Comparison of ENCODE assay signal across 8 cellular contexts in the genomic region with DNA sequence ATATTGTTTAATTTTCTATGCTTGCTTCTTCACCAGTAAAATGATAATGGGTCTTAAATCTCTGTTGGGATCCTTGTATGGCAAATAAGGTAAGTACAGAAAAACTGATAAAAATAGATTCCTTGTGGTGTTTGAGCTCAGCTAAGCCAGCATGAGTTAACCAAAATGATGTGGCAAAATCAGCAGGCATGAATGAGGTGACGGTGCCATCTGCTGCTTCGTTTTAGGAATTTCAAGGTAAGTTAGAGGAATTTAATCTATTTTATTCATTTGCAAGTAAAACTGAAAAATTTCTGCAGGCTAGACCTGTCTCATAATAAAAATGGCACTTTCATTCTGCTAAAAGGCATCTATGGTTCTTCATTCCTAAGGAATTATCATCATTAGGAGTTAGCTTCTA. TPM values are rescaled to one million over a fixed set of nuclear protein-coding genes. Genes with fewer than 3 reads are reported as not detected.
DNase-seq lines count a peak whose midpoint lies in the region; ATAC-seq and TF ChIP-seq lines count a peak whose summit lies in the region.

No MANE protein-coding gene starts in this region.

- dilution Hi-C loops in mammary epithelial cell (cut with HindIII; ENCODE audit: low sequenced_read_pairs), result no loop called here

- BruUV-seq in mammary epithelial cell (replicated peaks; lab: Mats Ljungman, UMichigan), result no TSS peak

- H3K4me3 ChIP-seq in mammary epithelial cell (replicated peaks in 1 of 3; ENCODE audit: insufficient read depth in 1 of 3, low read depth in 2 of 3, low read length in 3 of 3), result no peak overlapping the region

- H4K20me1 ChIP-seq in mammary epithelial cell (ENCODE audit: insufficient read depth, low read length), result no peaks in the 10 kb centered on the region

- no peak overlapping the region for H2AFZ ChIP-seq in mammary epithelial cell (ENCODE audit: low read depth, low read length)

- no peak overlapping the region for H3K4me2 ChIP-seq in mammary epithelial cell (ENCODE audit: insufficient read depth, low read depth, low read length)

- intact Hi-C loops in mammary epithelial cell (cut with micrococcal nuclease), result loop anchor here (1.0 to 5.0 kb wide), 5 partner anchors 106 to 390 kb away; partner anchors contain the start of gene CLEC12B

- peaks cover 0 to 8% of the 10 kb centered on the region in 2 donors for H3K27me3 Mint-ChIP-seq in T-cell

- H3K27me3 ChIP-seq in mammary epithelial cell (ENCODE audit: insufficient read depth, low read length), result no peaks in the 10 kb centered on the region

- no peak overlapping the region for H3K4me3 Mint-ChIP-seq in T-cell

- H3K4me1 ChIP-seq in mammary epithelial cell (ENCODE audit: insufficient read depth, low read length), result no peaks in the 10 kb centered on the region

- no peaks in the 10 kb centered on the region for H3K36me3 Mint-ChIP-seq in T-cell

- H3K27ac ChIP-seq in mammary epithelial cell (ENCODE audit: insufficient read depth, low read depth, low read length), result no peak overlapping the region

- CTCF ChIA-PET in T-cell (lab: Charles Lee) (interaction anchor here (0.6 to 2.3 kb wide), 18 partner anchors 10 to 765 kb away, joined by 3 to 18 read pairs (median 4); partner anchors contain the start of gene CLEC7A (in 2 of the 2)), mammary epithelial cell (lab: Charles Lee; ENCODE audit: low non-redundant PET) (interaction anchor here (0.5 to 0.9 kb wide), 4 partner anchors 106 to 200 kb away, joined by 3 read pairs; no protein-coding TSS in a partner anchor)

- H3K4me1 Mint-ChIP-seq in T-cell, result no peaks in the 10 kb centered on the region

- no peaks in the 10 kb centered on the region for H3K79me2 ChIP-seq in mammary epithelial cell (ENCODE audit: insufficient read depth, low read length)

- POLR2A ChIA-PET in T-cell (lab: Charles Lee), result no interaction called here

- WGBS in mammary epithelial cell (ENCODE audit: low coverage, missing lambda C conversion rate), result 0% methylated on average over 2 of the region's 2 CpGs

- DNase-seq in Daoy (ENCODE audit: low read depth) (peak; percentile 39), KG1 (lab: John Stamatoyannopoulos, UW) (peak; percentile 76), T-cell (peak in 31 of 34 experiments; percentile 8 to 55 (median 30)), mammary epithelial cell (peak; percentile 44), left kidney (ENCODE audit: low read depth, low spot score) (peak; percentile 68)
- DNase-seq in stimulated activated CD8-positive, alpha-beta memory T cell treated with anti-CD3 and anti-CD28 coated beads, Interleukin-4, amount 100 ng/mL, for 48 hours, result peak; percentile 44

- no peak overlapping the region for H3K9ac ChIP-seq in mammary epithelial cell (ENCODE audit: insufficient read depth, low read length)

- H3K36me3 ChIP-seq in mammary epithelial cell (ENCODE audit: insufficient read depth, low read length), result no peaks in the 10 kb centered on the region

- H3K27ac Mint-ChIP-seq in T-cell, result no peak overlapping the region

- in situ Hi-C loops in mammary epithelial cell (cut with MboI; ENCODE audit: low sequenced_read_pairs in 2 of 2), result loop anchor here (5.0 to 25.0 kb wide), 3 partner anchors 103 to 328 kb away; no protein-coding TSS in a partner anchor

- TF ChIP-seq CTCF in mammary epithelial cell (conservative IDR thresholded peaks at IDR 0.05 in 1 of 2, IDR thresholded peaks at IDR 0.05 in 1 of 2; ENCODE audit: extremely low read depth in 1 of 2, insufficient read depth in 1 of 2, low read depth in 1 of 2, low read length in 2 of 2), result peak; percentile 38 to 71

- no peaks in the 10 kb centered on the region for H3K9me3 ChIP-seq in mammary epithelial cell (replicated peaks; ENCODE audit: insufficient read depth, low read length)

- ATAC-seq in T-cell (replicated peaks in 1 of 4), result peak in 1 of 4 experiments; percentile 45
- ATAC-seq in GM18873 (IDR thresholded peaks at IDR 0.05; ENCODE audit: low FRiP score, unreplicated experiment), result no peak
- no peak for ATAC-seq in HG02571 (IDR thresholded peaks at IDR 0.05; ENCODE audit: unreplicated experiment)

- H3K9me3 Mint-ChIP-seq in T-cell, result no peaks in the 10 kb centered on the region

RNA-seq across cellular contexts. Expression of gene CLEC7A, which starts 10.0 kb away (rescaled TPM):
- not detected in 2 replicates for total RNA-seq in Daoy (2014; rRNA removed; shearing (Covaris generic))
- total RNA-seq in T-cell (1 to 10 TPM in 2 of 5 donors, under 1 TPM in 3; 0.15 to 1.6 (median 0.49) TPM), mammary epithelial cell (not detected)
- 0.02 TPM for polyA plus RNA-seq in mammary epithelial cell
- polyA minus RNA-seq in mammary epithelial cell, result not detected

RNA-seq across cellular contexts. Expression of gene OLR1, which starts 31.9 kb away (rescaled TPM):
- total RNA-seq in Daoy (2014; rRNA removed; shearing (Covaris generic)), result 0.06 TPM in 1 of 2 replicates, not detected in the other
- total RNA-seq in T-cell (under 1 TPM in 3 of 5 donors, not detected in 2; 0.12 to 0.60 (median 0.33) TPM), mammary epithelial cell (under 1 TPM in 1 of 2 donors, not detected in 1; 0.17 TPM)
- 0.10 TPM for polyA plus RNA-seq in mammary epithelial cell
- not detected for polyA minus RNA-seq in mammary epithelial cell

RNA-seq across cellular contexts. Expression of gene TMEM52B, which starts 38.8 kb away (rescaled TPM):
- 0.57 and 1.8 TPM in 2 replicates for total RNA-seq in Daoy (2014; rRNA removed; shearing (Covaris generic))
- not detected for total RNA-seq in T-cell
- total RNA-seq in mammary epithelial cell, result not detected
- polyA plus RNA-seq in mammary epithelial cell, result not detected
- not detected for polyA minus RNA-seq in mammary epithelial cell

RNA-seq across cellular contexts. Expression of gene CLEC1A, which starts 41.2 kb away (rescaled TPM):
- total RNA-seq in Daoy (2014; rRNA removed; shearing (Covaris generic)), result 0.06 TPM in 1 of 2 replicates, not detected in the other
- total RNA-seq in T-cell (not detected), mammary epithelial cell (not detected)
- polyA plus RNA-seq in mammary epithelial cell, result not detected
- polyA minus RNA-seq in mammary epithelial cell, result not detected
